In genomic region chr12:78929075-78929418, GRCh38 we compare ENCODE assay signal across 13 cellular contexts.
"Had no signal": no experiment of that assay in that cellular context is flagged by ENCODE, and none has a peak within 500 bp of the region (broad histone marks: within the 10 kb centered on the region; RNA-seq: fewer than 3 reads in every experiment).

No MANE protein-coding gene starts in this region.

- DNase-seq: activated CD4-positive, alpha-beta T cell treated with anti-CD3 and anti-CD28 coated beads, Interleukin-2, amount 50 U/mL, for 1 hour; activated CD8-positive, alpha-beta memory T cell treated with anti-CD3 and anti-CD28 coated beads, Interleukin-2, amount 50 U/mL, for 4 hours; activated effector memory CD4-positive, alpha-beta T cell treated with anti-CD3 and anti-CD28 coated beads, Interleukin-2, amount 50 U/mL, for 16 hours; activated T-cell treated with anti-CD3 and anti-CD28 coated beads, Interleukin-2, amount 50 U/mL, for 48 hours; effector memory CD8-positive, alpha-beta T cell; hypothalamus; midbrain; stimulated activated CD4-positive, alpha-beta T cell treated with anti-CD3 and anti-CD28 coated beads, Interleukin-4, amount 100 ng/mL, for 24 hours; stimulated activated naive B cell treated with anti-CD40 and anti-IgM and Interleukin-4, amounts not matched to agents 10 μg/mL and 1 μg/mL and 100 μg/mL, for 72 hours; T-helper 9 cell had no signal

- ATAC-seq: activated CD4-positive, CD25-positive, alpha-beta regulatory T cell treated with anti-CD3 and anti-CD28 coated beads, Interleukin-2, amount 50 U/mL, for 24 hours; effector memory CD8-positive, alpha-beta T cell; sciatic nerve; stimulated activated naive B cell treated with anti-CD40 and anti-IgM and Interleukin-4, amounts not matched to agents 10 μg/mL and 1 μg/mL and 100 μg/mL, for 72 hours had no signal

- H3K4me3 ChIP-seq: lung had no signal
